ENCODE assay signal across 15 cellular contexts in genomic region chr5:163619951-163620350, GRCh38.
"Had no signal": no experiment of that assay in that cellular context is flagged by ENCODE, and none has a peak within 500 bp of the region (broad histone marks: within the 10 kb centered on the region; RNA-seq: fewer than 3 reads in every experiment).

No MANE protein-coding gene starts in this region.

- H3K4me3 ChIP-seq: lung had no signal

- DNase-seq: activated B cell treated with CpG ODN at 0.5 μM for 24 hours; activated CD4-positive, alpha-beta memory T cell treated with anti-CD3 and anti-CD28 coated beads for 36 hours; activated CD4-positive, alpha-beta T cell treated with anti-CD3 and anti-CD28 coated beads for 4 hours; activated gamma-delta T cell treated with Interleukin-2 at 50 U/mL for 16 hours; activated T-cell treated with anti-CD3 and anti-CD28 coated beads for 4 hours; effector memory CD8-positive, alpha-beta T cell; foreskin melanocyte; head of caudate nucleus; nucleus accumbens; posterior cingulate gyrus; stimulated activated naive B cell treated with anti-CD40 and anti-IgM and Interleukin-4, amounts not matched to agents 10 μg/mL and 1 μg/mL and 100 μg/mL, for 72 hours had no signal

- FAIRE-seq: bronchial epithelial cell, keratinocyte had no signal

- H3K27ac ChIP-seq: epithelial cell of prostate had no signal
